ENCODE assay signal across 1 cellular context in genomic region chr2:238853724-238854123, GRCh38.
TF ChIP-seq lines count a peak whose summit lies in the region.

No MANE protein-coding gene starts in this region.

TF ChIP-seq in WTC11, 78 proteins besides CTCF, POLR2A, EP300 and RAD21 (continued from another document):
- no peak for TF ChIP-seq ATF6 (CRISPR knock-in tag; IDR thresholded peaks at IDR 0.05)
- no peak for TF ChIP-seq JAZF1 (CRISPR knock-in tag; IDR thresholded peaks at IDR 0.05)
TF ChIP-seq in WTC11: peak in this region for 0.
